ENCODE assay signal across 1 cellular context in the genomic region with DNA sequence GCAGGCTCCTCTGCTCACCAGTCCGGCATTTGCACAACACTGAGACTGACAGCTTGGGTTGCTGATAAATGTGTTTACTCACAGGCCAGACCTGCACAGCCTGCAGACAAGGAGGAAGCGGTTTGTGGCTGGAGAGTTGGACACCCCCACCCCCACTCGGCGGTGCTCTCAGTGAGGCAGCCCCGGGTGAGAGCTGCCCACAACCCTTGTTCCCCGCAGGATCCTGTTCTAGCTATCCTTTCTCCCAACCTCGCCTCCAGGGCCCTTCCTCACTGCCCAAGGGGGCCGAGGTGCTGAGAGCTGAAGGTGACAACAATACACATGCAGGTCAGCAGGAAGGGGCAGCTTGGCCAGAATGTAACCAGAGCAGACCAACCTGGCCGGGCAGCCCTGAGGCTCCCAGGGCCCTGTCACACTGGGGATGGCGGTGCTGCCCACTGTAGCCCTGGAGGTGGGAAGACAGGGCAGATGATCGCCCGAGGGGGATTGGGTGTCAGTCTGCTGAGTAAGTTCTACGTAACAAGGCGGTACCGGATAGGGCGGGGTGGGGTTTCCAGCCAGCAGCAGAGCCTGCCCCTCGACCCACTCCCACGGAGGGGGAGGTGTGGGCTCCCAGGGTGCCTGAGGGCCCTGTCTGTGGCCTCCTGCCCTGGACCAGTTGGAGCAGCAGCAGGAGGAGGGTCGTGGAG.
TF ChIP-seq lines count a peak whose summit lies in the region.

No MANE protein-coding gene starts in this region.

TF ChIP-seq in IMR-90, 13 proteins besides CTCF, POLR2A, EP300 and RAD21:
- TF ChIP-seq BHLHE40 (IDR thresholded peaks at IDR 0.05; ENCODE audit: low read depth, low read length) (no peak), CEBPB (IDR thresholded peaks at IDR 0.05; ENCODE audit: low read depth, low read length) (peak; percentile 57)
